25 cellular contexts compared by ENCODE assay signal in genomic region chr11:105040703-105041102, GRCh38. TPM values are rescaled to one million over a fixed set of nuclear protein-coding genes. Genes with fewer than 3 reads are reported as not detected.
DNase-seq lines count a peak whose midpoint lies in the region; ATAC-seq, FAIRE-seq and TF ChIP-seq lines count a peak whose summit lies in the region.
"Had no signal": no experiment of that assay in that cellular context is flagged by ENCODE, and none has a peak within 500 bp of the region (broad histone marks: within the 10 kb centered on the region; RNA-seq: fewer than 3 reads in every experiment).

No MANE protein-coding gene starts in this region.

- ATAC-seq in HepG2 (no peak), right lobe of liver (no peak), HG02623 (IDR thresholded peaks at IDR 0.05; ENCODE audit: unreplicated experiment) (no peak)
- ATAC-seq in natural killer cell treated with Interleukin-12 subunit alpha and Interleukin-12 subunit beta and Interleukin-15 and Interleukin-18, amount 100 ng/mL, for 72 hours: no peak
- ATAC-seq: A549 had no signal

- H3K9ac ChIP-seq in HepG2 (ENCODE audit: insufficient read depth, low read depth, low read length): no peak overlapping the region
- H3K9ac ChIP-seq: BLaER1 treated with 17β-estradiol and CSF1 and Interleukin-3, amounts not matched to agents 10 nM and 100 nM had no signal

- no peaks in the 10 kb centered on the region for H3K27me3 ChIP-seq in HepG2 (ENCODE audit: control insufficient read depth in 1 of 2, insufficient read depth in 2 of 2, low read length in 2 of 2)
- no peaks in the 10 kb centered on the region for H3K27me3 ChIP-seq in right lobe of liver
- H3K27me3 ChIP-seq: BLaER1 treated with 17β-estradiol and CSF1 and Interleukin-3, amounts not matched to agents 10 nM and 100 nM had no signal

- TF ChIP-seq RAD21 in HepG2 (CRISPR knock-in tag; IDR thresholded peaks at IDR 0.05): no peak

- TF ChIP-seq POLR2A in HepG2 (IDR thresholded peaks at IDR 0.05; ENCODE audit: insufficient read depth in 1 of 2, low read depth in 2 of 2, low read length in 2 of 2) (no peak), right lobe of liver (IDR thresholded peaks at IDR 0.05) (no peak)

- peaks cover 24% of the 10 kb centered on the region for H3K4me1 ChIP-seq in HepG2 (ENCODE audit: insufficient read depth, low read length)
- peaks cover 0 to under 1% (median 0%) of the 10 kb centered on the region in 4 donors for H3K4me1 ChIP-seq in right lobe of liver
- H3K4me1 ChIP-seq: A549 had no signal

- no peak overlapping the region for H3K4me3 ChIP-seq in HepG2 (replicated peaks in 1 of 3; ENCODE audit: insufficient read depth in 1 of 3, low read depth in 2 of 3, low read length in 3 of 3)
- H3K4me3 ChIP-seq in right lobe of liver: no peak overlapping the region
- H3K4me3 ChIP-seq: A549 had no signal

- H3K27ac ChIP-seq in HepG2 (ENCODE audit: extremely low read length, insufficient read depth, low read length) (no peak overlapping the region), right lobe of liver (no peak overlapping the region)
- H3K27ac ChIP-seq: 22Rv1; A549; BLaER1 treated with 17β-estradiol and CSF1 and Interleukin-3, amounts not matched to agents 10 nM and 100 nM; C4-2B had no signal

- H4K20me1 ChIP-seq in HepG2 (ENCODE audit: insufficient read depth, low read length): no peaks in the 10 kb centered on the region
- H4K20me1 ChIP-seq: BLaER1 treated with 17β-estradiol and CSF1 and Interleukin-3, amounts not matched to agents 10 nM and 100 nM had no signal

- in situ Hi-C loops in HepG2 (cut with HindIII; ENCODE audit: extremely low pct_ligation_motif_present, low pct_unique_long_range_greater_than_20kb): no loop called here

- H3K36me3 Mint-ChIP-seq in immature natural killer cell: peaks cover 37 to 52% (median 45%) of the 10 kb centered on the region in 3 donors
- peaks cover 31% of the 10 kb centered on the region for H3K36me3 Mint-ChIP-seq in natural killer cell treated with Interleukin-12 subunit alpha and Interleukin-12 subunit beta and Interleukin-15 and Interleukin-18, amount 100 ng/mL, for 72 hours

- peak overlapping the region; percentile 23; the same call in 1 of the 2 replicates for H3K4me2 ChIP-seq in HepG2 (ENCODE audit: low read depth, low read length)
- H3K4me2 ChIP-seq: A549 had no signal

- POLR2A ChIA-PET in HepG2 (lab: Yijun Ruan, JAX): no interaction called here

- CTCF ChIA-PET in HepG2 (lab: Yijun Ruan, JAX; ENCODE audit: low intra/inter-chr PET ratio, low total read pairs): no interaction called here

- no peaks in the 10 kb centered on the region for H3K36me3 ChIP-seq in HepG2 (replicated peaks in 1 of 2; ENCODE audit: control insufficient read depth in 1 of 2, insufficient read depth in 2 of 2, low read length in 2 of 2)
- H3K36me3 ChIP-seq in right lobe of liver: no peaks in the 10 kb centered on the region

- H3K9me3 ChIP-seq in HepG2 (ENCODE audit: low read length) (no peaks in the 10 kb centered on the region), right lobe of liver (no peaks in the 10 kb centered on the region)
- H3K9me3 ChIP-seq: A549 had no signal

- H3K79me2 ChIP-seq in HepG2 (ENCODE audit: insufficient read depth, low read length): no peaks in the 10 kb centered on the region

- H3K4me1 Mint-ChIP-seq in immature natural killer cell: peaks cover 58 to 68% of the 10 kb centered on the region in 2 donors
- peaks cover 36 to 52% of the 10 kb centered on the region in 2 donors for H3K4me1 Mint-ChIP-seq in natural killer cell treated with Interleukin-12 subunit alpha and Interleukin-12 subunit beta and Interleukin-15 and Interleukin-18, amount 100 ng/mL, for 72 hours (ENCODE audit: low read depth in 2 of 2)

- H2AFZ ChIP-seq in HepG2 (ENCODE audit: low read length): no peak overlapping the region

- DNase-seq in HepG2 (ENCODE audit: low spot score): no peak
- no peak for DNase-seq in right lobe of liver
- DNase-seq in immature natural killer cell: no peak
- DNase-seq in natural killer cell treated with Interleukin-12 subunit alpha and Interleukin-12 subunit beta and Interleukin-15 and Interleukin-18, amount 100 ng/mL, for 72 hours (ENCODE audit: low spot score): no peak
- no peak for DNase-seq in activated gamma-delta T cell (lab: John Stamatoyannopoulos, UW)
- DNase-seq in activated naive CD4-positive, alpha-beta T cell treated with Interleukin-2 at 50 U/mL for 16 hours: no peak
- DNase-seq: AML-193; Calu3; CD4-positive, alpha-beta memory T cell; CD8-positive, alpha-beta memory T cell; COR-L47; DMS79 treated with DMSO at 0.1 percent for 48 hours; GF-D8 had no signal

- no TSS peak for BruUV-seq in HepG2 (replicated peaks; lab: Mats Ljungman, UMichigan)

- no peaks in the 10 kb centered on the region for H3K9me3 Mint-ChIP-seq in immature natural killer cell
- no peaks in the 10 kb centered on the region for H3K9me3 Mint-ChIP-seq in natural killer cell treated with Interleukin-12 subunit alpha and Interleukin-12 subunit beta and Interleukin-15 and Interleukin-18, amount 100 ng/mL, for 72 hours
- H3K9me3 Mint-ChIP-seq: CD8-positive, alpha-beta memory T cell had no signal

- H3K27ac Mint-ChIP-seq in immature natural killer cell: peak overlapping the region in 5 of 6 donors; percentile 2 to 92 (median 43)
- peak overlapping the region in 1 of 2 donors; percentile 35 for H3K27ac Mint-ChIP-seq in natural killer cell treated with Interleukin-12 subunit alpha and Interleukin-12 subunit beta and Interleukin-15 and Interleukin-18, amount 100 ng/mL, for 72 hours
- H3K27ac Mint-ChIP-seq: B cell had no signal

- WGBS in HepG2 (ENCODE audit: low lambda C conversion rate): 15% methylated on average over 2 of the region's 2 CpGs
- WGBS in right lobe of liver (ENCODE audit: insufficient coverage, low coverage, low lambda C conversion rate, missing lambda C conversion rate): 48% methylated on average over 2 of the region's 2 CpGs

- intact Hi-C loops in HepG2 (cut with micrococcal nuclease; ENCODE audit: unreplicated experiment): loop anchor here (10.0 kb wide), 1 partner anchor 104 kb away; no protein-coding TSS in a partner anchor
- intact Hi-C loops in right lobe of liver (cut with DNase I): no loop called here

- H3K27me3 Mint-ChIP-seq in immature natural killer cell (ENCODE audit: low read depth in 3 of 3): peaks cover 0 to under 1% (median 0%) of the 10 kb centered on the region in 3 donors
- no peaks in the 10 kb centered on the region for H3K27me3 Mint-ChIP-seq in natural killer cell treated with Interleukin-12 subunit alpha and Interleukin-12 subunit beta and Interleukin-15 and Interleukin-18, amount 100 ng/mL, for 72 hours
- H3K27me3 Mint-ChIP-seq: B cell; CD4-positive, alpha-beta memory T cell; CD8-positive, alpha-beta memory T cell had no signal

- peak overlapping the region in 2 of 5 donors; percentile 1 for H3K4me3 Mint-ChIP-seq in immature natural killer cell
- H3K4me3 Mint-ChIP-seq in natural killer cell treated with Interleukin-12 subunit alpha and Interleukin-12 subunit beta and Interleukin-15 and Interleukin-18, amount 100 ng/mL, for 72 hours: peak overlapping the region; percentile 13

- TF ChIP-seq EP300 in HepG2 (IDR thresholded peaks at IDR 0.05; ENCODE audit: low read depth in 2 of 2, low read length in 2 of 2) (no peak), HepG2 (CRISPR knock-in tag; IDR thresholded peaks at IDR 0.05; ENCODE audit: borderline replicate concordance) (no peak)

- TF ChIP-seq CTCF in HepG2 (CRISPR knock-in tag; IDR thresholded peaks at IDR 0.05) (no peak), right lobe of liver (IDR thresholded peaks at IDR 0.05) (no peak)

- FAIRE-seq in HepG2 (lab: Jason Lieb, UNC): no peak
- FAIRE-seq: A549, D721Med, G401.6, GM12891, GM19239 had no signal

RNA-seq across cellular contexts. Expression of gene CARD16, which starts 4.4 kb away (rescaled TPM):
- 0.53 TPM in 1 of 2 replicates, not detected in the other for total RNA-seq in HepG2 (2016; rRNA removed; fragmentation: Illumina TruSeq; extraction: Trizol)
- total RNA-seq in HepG2 (2016; cell fraction: cytosol; rRNA removed; fragmentation: Illumina TruSeq; extraction: Trizol; ENCODE audit: low read depth): not detected in 2 replicates
- 0.39 and 0.45 TPM in 2 replicates for total RNA-seq in HepG2 (2016; cell fraction: insoluble cytoplasmic fraction; rRNA removed; fragmentation: Illumina TruSeq; extraction: Trizol)
- total RNA-seq in HepG2 (2016; cell fraction: membrane; rRNA removed; fragmentation: Illumina TruSeq; extraction: Trizol): 0.62 TPM in 1 of 2 replicates, not detected in the other
- total RNA-seq in HepG2 (2016; cell fraction: nucleus; rRNA removed; fragmentation: Illumina TruSeq; extraction: Trizol): not detected in 2 replicates
- 0.34 and 0.48 TPM in 2 replicates for polyA plus RNA-seq in HepG2 (2011; rRNA removed)
- polyA plus RNA-seq in HepG2 (2011; cell fraction: cytosol; rRNA removed): 0.15 and 0.45 TPM in 2 replicates
- polyA plus RNA-seq in HepG2 (2011; cell fraction: nucleus; rRNA removed): 0.48 TPM in 1 of 2 replicates, not detected in the other
- 0.55 and 0.89 TPM in 2 replicates for polyA plus RNA-seq in HepG2 (2012)
- not detected in 2 replicates for polyA plus RNA-seq in HepG2 (2016; cell fraction: cytosol; fragmentation: Illumina TruSeq; extraction: Trizol; ENCODE audit: low read depth)
- 0.66 and 0.76 TPM in 2 replicates for polyA plus RNA-seq in HepG2 (2016; cell fraction: insoluble cytoplasmic fraction; fragmentation: Illumina TruSeq; extraction: Trizol; ENCODE audit: low read depth)
- 0.37 TPM in 1 of 2 replicates, not detected in the other for polyA plus RNA-seq in HepG2 (2016; cell fraction: membrane; fragmentation: Illumina TruSeq; extraction: Trizol; ENCODE audit: low read depth)
- not detected in 2 replicates for polyA plus RNA-seq in HepG2 (2016; cell fraction: nucleus; fragmentation: Illumina TruSeq; extraction: Trizol; ENCODE audit: insufficient read depth, low read depth)
- polyA minus RNA-seq in HepG2 (2011; rRNA and poly(A)+ RNA removed; ENCODE audit: low replicate concordance): 13.3 TPM in 1 of 2 replicates, not detected in the other
- polyA minus RNA-seq in HepG2 (2011; cell fraction: cytosol; rRNA and poly(A)+ RNA removed): not detected in 2 replicates
- not detected in 2 replicates for polyA minus RNA-seq in HepG2 (2011; cell fraction: nucleus; rRNA and poly(A)+ RNA removed)
- 10 to 100 TPM in 2 of 6 experiments, 1 to 10 TPM in 4; 1.8 to 12.8 (median 7.1) TPM for total RNA-seq in right lobe of liver
- 100 to 1,000 TPM; 297 to 386 (median 368) TPM for polyA plus RNA-seq in immature natural killer cell
- 10 to 100 TPM; 17.1 to 58.3 TPM for total RNA-seq in natural killer cell treated with Interleukin-12 subunit alpha and Interleukin-12 subunit beta and Interleukin-15 and Interleukin-18, amount 100 ng/mL, for 72 hours
- polyA plus RNA-seq: A549 had no signal

RNA-seq across cellular contexts. Expression of gene CASP1, which starts 5.8 kb away (rescaled TPM):
- 5.2 and 6.6 TPM in 2 replicates for total RNA-seq in HepG2 (2016; rRNA removed; fragmentation: Illumina TruSeq; extraction: Trizol)
- total RNA-seq in HepG2 (2016; cell fraction: cytosol; rRNA removed; fragmentation: Illumina TruSeq; extraction: Trizol; ENCODE audit: low read depth): 0.91 and 1.4 TPM in 2 replicates
- total RNA-seq in HepG2 (2016; cell fraction: insoluble cytoplasmic fraction; rRNA removed; fragmentation: Illumina TruSeq; extraction: Trizol): 4.9 and 5.6 TPM in 2 replicates
- total RNA-seq in HepG2 (2016; cell fraction: membrane; rRNA removed; fragmentation: Illumina TruSeq; extraction: Trizol): 2.1 and 2.2 TPM in 2 replicates
- total RNA-seq in HepG2 (2016; cell fraction: nucleus; rRNA removed; fragmentation: Illumina TruSeq; extraction: Trizol): 4.4 and 4.9 TPM in 2 replicates
- polyA plus RNA-seq in HepG2 (2011; rRNA removed): 0.34 and 0.85 TPM in 2 replicates
- polyA plus RNA-seq in HepG2 (2011; cell fraction: cytosol; rRNA removed): 0.20 and 0.54 TPM in 2 replicates
- 0.63 and 1.1 TPM in 2 replicates for polyA plus RNA-seq in HepG2 (2011; cell fraction: nucleus; rRNA removed)
- polyA plus RNA-seq in HepG2 (2012): 0.98 and 1.3 TPM in 2 replicates
- 1.5 and 1.8 TPM in 2 replicates for polyA plus RNA-seq in HepG2 (2016; cell fraction: cytosol; fragmentation: Illumina TruSeq; extraction: Trizol; ENCODE audit: low read depth)
- 5.5 and 7.9 TPM in 2 replicates for polyA plus RNA-seq in HepG2 (2016; cell fraction: insoluble cytoplasmic fraction; fragmentation: Illumina TruSeq; extraction: Trizol; ENCODE audit: low read depth)
- polyA plus RNA-seq in HepG2 (2016; cell fraction: membrane; fragmentation: Illumina TruSeq; extraction: Trizol; ENCODE audit: low read depth): 1.1 and 2.0 TPM in 2 replicates
- polyA plus RNA-seq in HepG2 (2016; cell fraction: nucleus; fragmentation: Illumina TruSeq; extraction: Trizol; ENCODE audit: insufficient read depth, low read depth): 2.8 and 3.3 TPM in 2 replicates
- polyA minus RNA-seq in HepG2 (2011; rRNA and poly(A)+ RNA removed; ENCODE audit: low replicate concordance): 10.0 TPM in 1 of 2 replicates, not detected in the other
- polyA minus RNA-seq in HepG2 (2011; cell fraction: cytosol; rRNA and poly(A)+ RNA removed): 0.99 TPM in 1 of 2 replicates, not detected in the other
- polyA minus RNA-seq in HepG2 (2011; cell fraction: nucleus; rRNA and poly(A)+ RNA removed): 0.90 and 2.1 TPM in 2 replicates
- 10 to 100 TPM in 2 of 6 experiments, 1 to 10 TPM in 4; 3.7 to 19.2 (median 6.5) TPM for total RNA-seq in right lobe of liver
- 100 to 1,000 TPM; 107 to 166 (median 115) TPM for polyA plus RNA-seq in immature natural killer cell
- 10 to 100 TPM; 43.8 to 84.8 TPM for total RNA-seq in natural killer cell treated with Interleukin-12 subunit alpha and Interleukin-12 subunit beta and Interleukin-15 and Interleukin-18, amount 100 ng/mL, for 72 hours

RNA-seq across cellular contexts. Expression of gene CASP5, which starts 17.7 kb away (rescaled TPM):
- total RNA-seq in HepG2 (2016; rRNA removed; fragmentation: Illumina TruSeq; extraction: Trizol) (not detected in 2 replicates), right lobe of liver (under 1 TPM in 3 of 6 experiments, not detected in 3; 0.27 to 0.50 (median 0.35) TPM)
- total RNA-seq in HepG2 (2016; cell fraction: cytosol; rRNA removed; fragmentation: Illumina TruSeq; extraction: Trizol; ENCODE audit: low read depth): not detected in 2 replicates
- not detected in 2 replicates for total RNA-seq in HepG2 (2016; cell fraction: insoluble cytoplasmic fraction; rRNA removed; fragmentation: Illumina TruSeq; extraction: Trizol)
- total RNA-seq in HepG2 (2016; cell fraction: membrane; rRNA removed; fragmentation: Illumina TruSeq; extraction: Trizol): not detected in 2 replicates
- total RNA-seq in HepG2 (2016; cell fraction: nucleus; rRNA removed; fragmentation: Illumina TruSeq; extraction: Trizol): not detected in 2 replicates
- polyA plus RNA-seq in HepG2 (2011; rRNA removed) (not detected in 2 replicates), immature natural killer cell (not detected)
- polyA plus RNA-seq in HepG2 (2011; cell fraction: cytosol; rRNA removed): not detected in 2 replicates
- not detected in 2 replicates for polyA plus RNA-seq in HepG2 (2011; cell fraction: nucleus; rRNA removed)
- polyA plus RNA-seq in HepG2 (2012): not detected in 2 replicates
- not detected in 2 replicates for polyA plus RNA-seq in HepG2 (2016; cell fraction: cytosol; fragmentation: Illumina TruSeq; extraction: Trizol; ENCODE audit: low read depth)
- not detected in 2 replicates for polyA plus RNA-seq in HepG2 (2016; cell fraction: insoluble cytoplasmic fraction; fragmentation: Illumina TruSeq; extraction: Trizol; ENCODE audit: low read depth)
- not detected in 2 replicates for polyA plus RNA-seq in HepG2 (2016; cell fraction: membrane; fragmentation: Illumina TruSeq; extraction: Trizol; ENCODE audit: low read depth)
- polyA plus RNA-seq in HepG2 (2016; cell fraction: nucleus; fragmentation: Illumina TruSeq; extraction: Trizol; ENCODE audit: insufficient read depth, low read depth): not detected in 2 replicates
- not detected in 2 replicates for polyA minus RNA-seq in HepG2 (2011; rRNA and poly(A)+ RNA removed; ENCODE audit: low replicate concordance)
- not detected in 2 replicates for polyA minus RNA-seq in HepG2 (2011; cell fraction: cytosol; rRNA and poly(A)+ RNA removed)
- not detected in 2 replicates for polyA minus RNA-seq in HepG2 (2011; cell fraction: nucleus; rRNA and poly(A)+ RNA removed)
- under 1 TPM in 1 of 2 donors, not detected in 1; 0.33 TPM for total RNA-seq in natural killer cell treated with Interleukin-12 subunit alpha and Interleukin-12 subunit beta and Interleukin-15 and Interleukin-18, amount 100 ng/mL, for 72 hours
- total RNA-seq: A172; B cell; Calu3; CD4-positive, alpha-beta memory T cell; CD8-positive, alpha-beta memory T cell had no signal
- polyA plus RNA-seq: A549; BJ; CD4-positive, alpha-beta memory T cell; CD8-positive, alpha-beta memory T cell had no signal
